8 cellular contexts compared by ENCODE assay signal in the genomic region with DNA sequence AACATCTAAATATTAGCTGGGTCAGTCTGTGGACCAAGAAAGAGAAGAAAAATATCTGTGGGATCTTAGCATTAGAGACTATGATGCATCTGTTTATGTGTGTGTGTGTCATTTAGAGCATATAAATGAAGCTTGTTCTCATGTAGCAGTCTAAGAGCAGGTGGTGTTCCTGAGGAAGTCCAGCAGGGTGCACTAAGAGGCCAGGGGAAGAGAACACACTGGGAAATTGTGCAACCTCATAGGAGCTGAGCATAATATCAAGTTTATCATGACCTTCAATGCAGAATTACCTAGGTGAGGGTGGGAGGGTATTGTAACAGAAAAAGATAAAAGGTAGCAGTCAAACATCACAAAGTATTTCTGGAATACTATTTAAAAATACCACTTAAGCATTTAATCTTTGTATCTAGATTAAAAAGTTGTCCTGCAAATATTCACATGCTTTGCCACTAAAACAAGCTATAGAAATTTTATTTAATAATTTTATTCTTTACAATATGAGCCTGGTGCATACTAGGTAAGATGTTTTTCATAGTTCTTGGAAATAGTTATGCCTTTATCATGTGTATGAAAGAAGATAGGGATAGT.
DNase-seq lines count a peak whose midpoint lies in the region; ATAC-seq and TF ChIP-seq lines count a peak whose summit lies in the region.

No MANE protein-coding gene starts in this region.

- ATAC-seq in HG02798 (IDR thresholded peaks at IDR 0.05; ENCODE audit: poor library complexity, unreplicated experiment): peak; percentile 83
- ATAC-seq in foreskin keratinocyte: peak; percentile 97

- peak; percentile 51 for DNase-seq in ACHN
- peak; percentile 34 for DNase-seq in GM13977 (ENCODE audit: low spot score)
- peak; percentile 36 for DNase-seq in NCI-H1417 treated with DMSO at 0.1 percent for 48 hours (lab: John Stamatoyannopoulos, UW)
- peak; percentile 60 for DNase-seq in SK-N-SH
- peak; percentile 19 to 52 for DNase-seq in foreskin keratinocyte
- DNase-seq in putamen (ENCODE audit: low spot score): peak; percentile 18
- no peak for DNase-seq in GM19238 (ENCODE audit: insufficient read length, low spot score)

- POLR2A ChIA-PET in SK-N-SH (lab: Yijun Ruan, JAX): no interaction called here

- peak; percentile 95 for TF ChIP-seq RAD21 in SK-N-SH (IDR thresholded peaks at IDR 0.05; ENCODE audit: low read length)

- no peak overlapping the region for H2AFZ ChIP-seq in SK-N-SH (ENCODE audit: low read depth)

- no peak overlapping the region for H3K9ac ChIP-seq in SK-N-SH

- CTCF ChIA-PET in SK-N-SH (lab: Yijun Ruan, JAX): interaction anchor here (0.6 to 2.9 kb wide), 51 partner anchors 9 to 884 kb away, joined by 3 to 53 read pairs (median 4); no protein-coding TSS in a partner anchor

- H3K9me2 ChIP-seq in SK-N-SH: no peaks in the 10 kb centered on the region

- no peaks in the 10 kb centered on the region for H3K79me2 ChIP-seq in SK-N-SH (ENCODE audit: insufficient read depth)

- no peak overlapping the region for H3K4me2 ChIP-seq in SK-N-SH

- no peaks in the 10 kb centered on the region for H3K9me3 ChIP-seq in SK-N-SH

- H3K4me3 ChIP-seq in SK-N-SH (ENCODE audit: low read depth in 2 of 2, low read length in 1 of 2): peak overlapping the region in 1 of 2 experiments; percentile 38; a peak in 1 of 4 replicates

- in situ Hi-C loops in ACHN (cut with HindIII; ENCODE audit: low pct_ligation_motif_present, low pct_unique_long_range_greater_than_20kb, low sequenced_read_pairs): no loop called here
- in situ Hi-C loops in GM13977 (cut with MboI; ENCODE audit: low pct_unique_long_range_greater_than_20kb, low sequenced_read_pairs, unreplicated experiment): no loop called here

- H3K27me3 ChIP-seq in SK-N-SH (ENCODE audit: insufficient read depth) (no peaks in the 10 kb centered on the region), foreskin keratinocyte (no peaks in the 10 kb centered on the region)

- H4K20me1 ChIP-seq in SK-N-SH (ENCODE audit: insufficient read depth): no peaks in the 10 kb centered on the region

- H3K27ac ChIP-seq in SK-N-SH (ENCODE audit: low read depth in 2 of 2, low read length in 1 of 2) (no peak overlapping the region), foreskin keratinocyte (no peak overlapping the region)

- TF ChIP-seq EP300 in SK-N-SH (IDR thresholded peaks at IDR 0.05; ENCODE audit: borderline replicate concordance in 1 of 2, low read depth in 1 of 2, low read length in 1 of 2): no peak

- H3K36me3 ChIP-seq in SK-N-SH (replicated peaks in 1 of 2; ENCODE audit: control insufficient read depth in 1 of 2, insufficient read depth in 2 of 2, low read length in 1 of 2): no peaks in the 10 kb centered on the region

- H3K4me1 ChIP-seq in SK-N-SH (ENCODE audit: control insufficient read depth in 1 of 2, insufficient read depth in 2 of 2, low read depth in 1 of 2, low read length in 1 of 2) (peaks cover 0 to 9% of the 10 kb centered on the region in 2 experiments; a peak in 1 of 4 replicates), foreskin keratinocyte (no peaks in the 10 kb centered on the region)

- no peaks in the 10 kb centered on the region for H3F3A ChIP-seq in SK-N-SH (replicated peaks; ENCODE audit: insufficient read depth)

- TF ChIP-seq CTCF in GM13977 (IDR thresholded peaks at IDR 0.05; ENCODE audit: extremely low read depth, insufficient read depth, missing control alignments) (peak; percentile 62), SK-N-SH (IDR thresholded peaks at IDR 0.05) (peak; percentile 62), foreskin keratinocyte (conservative IDR thresholded peaks at IDR 0.05) (peak; percentile 76)

TF ChIP-seq in SK-N-SH, 30 proteins besides CTCF, POLR2A, EP300 and RAD21:
- TF ChIP-seq YY1 (IDR thresholded peaks at IDR 0.05; ENCODE audit: low read depth) (no peak), SMC3 (IDR thresholded peaks at IDR 0.05; ENCODE audit: low read depth, low read length) (peak; percentile 80)
